Comparison of ENCODE assay signal across 8 cellular contexts in genomic region chr11:31340903-31341572, GRCh38. TPM values are rescaled to one million over a fixed set of nuclear protein-coding genes. Genes with fewer than 3 reads are reported as not detected.
A peak's percentile ranks its signal among the peaks of the same experiment; 100 is the strongest.
DNase-seq lines count a peak whose midpoint lies in the region; ATAC-seq, FAIRE-seq and TF ChIP-seq lines count a peak whose summit lies in the region.

No MANE protein-coding gene starts in this region.

- DNase-seq in CMK (ENCODE audit: low read depth) (peak; percentile 12), GM23248 (peak; percentile 59), erythroblast (lab: John Stamatoyannopoulos, UW) (peak; percentile 25 to 47), urothelium cell line (ENCODE audit: low spot score) (peak; percentile 10), epidermal melanocyte (ENCODE audit: insufficient read length, low spot score) (no peak), NCI-H1436 (lab: John Stamatoyannopoulos, UW) (no peak)

- peak; percentile 52 for TF ChIP-seq CTCF in OCI-LY3 (IDR thresholded peaks at IDR 0.05; ENCODE audit: low read depth, low read length)

- no peak overlapping the region for H3K9ac ChIP-seq in GM23248
- H3K9ac ChIP-seq in OCI-LY3 (ENCODE audit: low read length): no peak overlapping the region

- H3K79me2 ChIP-seq in GM23248 (ENCODE audit: insufficient read depth) (no peaks in the 10 kb centered on the region), OCI-LY3 (ENCODE audit: low read length) (no peaks in the 10 kb centered on the region)

- TF ChIP-seq POLR2A in erythroblast (IDR thresholded peaks at IDR 0.05; ENCODE audit: low read length): no peak

- H3K4me3 ChIP-seq in GM23248 (no peak overlapping the region), OCI-LY3 (ENCODE audit: low read length) (no peak overlapping the region)

- H3K36me3 ChIP-seq in GM23248 (ENCODE audit: low read depth) (no peaks in the 10 kb centered on the region), OCI-LY3 (replicated peaks; ENCODE audit: low read depth, low read length) (no peaks in the 10 kb centered on the region)

- no peaks in the 10 kb centered on the region for H3K9me2 ChIP-seq in GM23248 (ENCODE audit: insufficient read depth)

- no peak for FAIRE-seq in urothelium cell line (lab: Jason Lieb, UNC)

- H3K4me2 ChIP-seq in GM23248 (ENCODE audit: unreplicated experiment): no peak overlapping the region
- no peak overlapping the region for H3K4me2 ChIP-seq in OCI-LY3 (ENCODE audit: low read length)

- in situ Hi-C loops in GM23248 (cut with MboI): no loop called here

- 33% methylated on average over 5 of the region's 5 CpGs for WGBS in GM23248 (ENCODE audit: low coverage in 1 of 2, low lambda C conversion rate in 2 of 2, missing lambda C conversion rate in 2 of 2), 2 experiments

- no peaks in the 10 kb centered on the region for H4K20me1 ChIP-seq in GM23248 (ENCODE audit: insufficient read depth)
- no peaks in the 10 kb centered on the region for H4K20me1 ChIP-seq in OCI-LY3 (ENCODE audit: insufficient read depth, low read length)

- no peak overlapping the region for H2AFZ ChIP-seq in GM23248
- no peak overlapping the region for H2AFZ ChIP-seq in OCI-LY3 (ENCODE audit: low read depth, low read length)

- no peak for ATAC-seq in HG02623 (IDR thresholded peaks at IDR 0.05; ENCODE audit: unreplicated experiment)

- no peaks in the 10 kb centered on the region for H3K4me1 ChIP-seq in GM23248 (ENCODE audit: insufficient read depth)
- H3K4me1 ChIP-seq in OCI-LY3 (ENCODE audit: low read length): no peaks in the 10 kb centered on the region

- H3K9me3 ChIP-seq in GM23248 (ENCODE audit: low read depth) (no peaks in the 10 kb centered on the region), OCI-LY3 (ENCODE audit: insufficient read depth, low read length) (no peaks in the 10 kb centered on the region)

- H3K27me3 ChIP-seq in GM23248 (replicated peaks; ENCODE audit: insufficient read depth): no peaks in the 10 kb centered on the region
- H3K27me3 ChIP-seq in OCI-LY3 (ENCODE audit: low read depth, low read length): no peaks in the 10 kb centered on the region; the same call in 1 of the 2 replicates

- no peaks in the 10 kb centered on the region for H3F3A ChIP-seq in GM23248 (ENCODE audit: insufficient read depth)

- H3K27ac ChIP-seq in GM23248 (no peak overlapping the region), OCI-LY3 (ENCODE audit: low read length) (no peak overlapping the region)

RNA-seq across cellular contexts. Expression of gene DCDC1, which starts 28.5 kb away (rescaled TPM):
- total RNA-seq in GM23248 (2014; rRNA removed; shearing (Covaris generic)): not detected in 2 replicates
- polyA plus RNA-seq in GM23248 (2016; fragmentation: Nextera tagmentation; extraction: Ambion mirVana): not detected in 2 replicates

RNA-seq across cellular contexts. Expression of gene DNAJC24, which starts 28.6 kb away (rescaled TPM):
- total RNA-seq in GM23248 (2014; rRNA removed; shearing (Covaris generic)): 16.9 and 22.6 TPM in 2 replicates
- 13.1 and 13.3 TPM in 2 replicates for polyA plus RNA-seq in GM23248 (2016; fragmentation: Nextera tagmentation; extraction: Ambion mirVana)

Comparison
In these comparisons a context has a peak if more than half of its experiments do, and no peak if none do; other contexts are left out.
1. DNase-seq: peak in CMK (single experiment), GM23248 (single experiment), erythroblast (2 of 2) and urothelium cell line (single experiment); none in epidermal melanocyte (single experiment) and NCI-H1436 (single experiment).